8 cellular contexts compared by ENCODE assay signal in genomic region chr16:67659675-67660563, GRCh38. TPM values are rescaled to one million over a fixed set of nuclear protein-coding genes. Genes with fewer than 3 reads are reported as not detected.
DNase-seq lines count a peak whose midpoint lies in the region; ATAC-seq and TF ChIP-seq lines count a peak whose summit lies in the region.

Gene ACD (minus strand): TSS chr16:67660260. CDS start chr16:67660220, 40 bp downstream.

- TF ChIP-seq CTCF in colonic mucosa (IDR thresholded peaks at IDR 0.05), result no peak

- peaks cover 12% of the 10 kb centered on the region for H3K4me1 ChIP-seq in colonic mucosa

- peaks cover 21% of the 10 kb centered on the region for H3K4me1 Mint-ChIP-seq in activated CD4-positive, alpha-beta T cell treated with anti-CD3 and anti-CD28 coated beads, Interleukin-2, amount 10 ng/mL, durations not matched to agents 24 days and 14 days

- H3K27ac Mint-ChIP-seq in activated CD4-positive, alpha-beta T cell treated with anti-CD3 and anti-CD28 coated beads, Interleukin-2, amount 10 ng/mL, durations not matched to agents 24 days and 14 days, result peak within 1 kb of the TSS; percentile 96

- intact Hi-C loops in activated CD4-positive, alpha-beta T cell treated with anti-CD3 and anti-CD28 coated beads, Interleukin-2, amount 10 ng/mL, durations not matched to agents 24 days and 14 days (cut with micrococcal nuclease), result loop anchor here (1.0 to 10.0 kb wide), 10 partner anchors 15 to 1675 kb away; partner anchors contain the start of genes ATP6V0D1, CARMIL2, CENPT and COG8
- intact Hi-C loops in colonic mucosa (cut with DNase I) (loop anchor here (10.0 kb wide), 2 partner anchors 115 to 135 kb away; partner anchors contain the start of gene RIPOR1), left colon (cut with DNase I, micrococcal nuclease) (loop anchor here in 1 of 2 donors (10.0 kb wide), 1 partner anchor 95 kb away; the partner anchor contains the start of gene CTCF)

- H3K27ac ChIP-seq in colonic mucosa, result peak within 1 kb of the TSS; percentile 90

- H3K9me3 Mint-ChIP-seq in activated CD4-positive, alpha-beta T cell treated with anti-CD3 and anti-CD28 coated beads, Interleukin-2, amount 10 ng/mL, durations not matched to agents 24 days and 14 days, result no peaks in the 10 kb centered on the region

- H3K4me3 Mint-ChIP-seq in activated CD4-positive, alpha-beta T cell treated with anti-CD3 and anti-CD28 coated beads, Interleukin-2, amount 10 ng/mL, durations not matched to agents 24 days and 14 days, result peak within 1 kb of the TSS; percentile 92

- no peaks in the 10 kb centered on the region for H3K9me3 ChIP-seq in colonic mucosa

- ATAC-seq in GM19023 (IDR thresholded peaks at IDR 0.05; ENCODE audit: unreplicated experiment), result peak; percentile 61
- ATAC-seq in HG03196 (IDR thresholded peaks at IDR 0.05; ENCODE audit: unreplicated experiment), result peak; percentile 48
- ATAC-seq in left colon, result peak; percentile 88

- H3K36me3 Mint-ChIP-seq in activated CD4-positive, alpha-beta T cell treated with anti-CD3 and anti-CD28 coated beads, Interleukin-2, amount 10 ng/mL, durations not matched to agents 24 days and 14 days (ENCODE audit: low read depth), result peaks cover 19% of the 10 kb centered on the region

- no peaks in the 10 kb centered on the region for H3K36me3 ChIP-seq in colonic mucosa

- H3K4me3 ChIP-seq in colonic mucosa, result peak within 1 kb of the TSS; percentile 90

- H3K9ac ChIP-seq in colonic mucosa (ENCODE audit: low read depth in 2 of 2, low read length in 2 of 2), result peak within 1 kb of the TSS; percentile 86 to 90

- DNase-seq in Ammon's horn (ENCODE audit: low spot score) (peak; percentile 93), NCI-H510A treated with DMSO at 0.1 percent for 48 hours (lab: John Stamatoyannopoulos, UW) (peak; percentile 61), colonic mucosa (peak; percentile 95), left colon (peak; percentile 88 to 90)
- peak; percentile 99 for DNase-seq in activated CD4-positive, alpha-beta T cell treated with anti-CD3 and anti-CD28 coated beads, Interleukin-2, amount 10 ng/mL, durations not matched to agents 24 days and 14 days
- peak; percentile 92 for DNase-seq in stimulated activated CD4-positive, alpha-beta T cell treated with anti-CD3 and anti-CD28 coated beads, Interleukin-1b, Interleukin-23, amount 100 ng/mL, for 48 hours

- peaks cover 3% of the 10 kb centered on the region for H3K27me3 ChIP-seq in colonic mucosa

- no peaks in the 10 kb centered on the region for H3K27me3 Mint-ChIP-seq in activated CD4-positive, alpha-beta T cell treated with anti-CD3 and anti-CD28 coated beads, Interleukin-2, amount 10 ng/mL, durations not matched to agents 24 days and 14 days

RNA-seq across cellular contexts. Expression of gene ACD, which starts in this region (rescaled TPM):
- total RNA-seq in activated CD4-positive, alpha-beta T cell treated with anti-CD3 and anti-CD28 coated beads, Interleukin-2, amount 10 ng/mL, durations not matched to agents 24 days and 14 days, result 54.0 and 55.1 TPM in 2 replicates
- total RNA-seq in colonic mucosa (10 to 100 TPM; 11.8 to 27.5 TPM), left colon (1 to 10 TPM; 8.8 to 9.7 TPM)

Comparison
In these comparisons a context has a peak if more than half of its experiments do, and no peak if none do; other contexts are left out.
1. Peak in every context shown above with its lines: DNase-seq, ATAC-seq, H3K4me3 ChIP-seq and H3K27ac ChIP-seq.